15 cellular contexts compared by ENCODE assay signal in the genomic region with DNA sequence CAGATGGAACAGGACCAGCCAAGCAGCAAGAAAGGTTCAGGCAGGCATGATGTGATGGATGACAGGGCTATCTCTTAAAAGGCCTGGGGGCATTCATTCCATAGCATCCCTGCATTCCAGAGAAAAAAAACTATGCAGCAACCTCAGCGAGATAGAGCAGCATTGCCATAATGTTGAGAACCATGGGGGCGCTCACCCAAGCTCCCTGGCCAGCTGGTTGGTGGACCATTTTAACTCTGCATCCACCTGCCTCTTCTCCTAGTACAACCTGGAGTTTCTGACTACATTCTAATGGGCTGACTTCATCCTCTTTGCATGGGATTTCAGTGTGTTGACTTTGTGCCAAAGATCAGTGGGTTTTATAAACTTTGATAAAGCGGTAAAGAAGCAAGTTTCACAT.
"Had no signal": no experiment of that assay in that cellular context is flagged by ENCODE, and none has a peak within 500 bp of the region (broad histone marks: within the 10 kb centered on the region; RNA-seq: fewer than 3 reads in every experiment).

No MANE protein-coding gene starts in this region.

- H3K4me3 ChIP-seq: esophagus squamous epithelium, gastrocnemius medialis, lower lobe of right lung, pancreas, testis had no signal

- H3K4me1 Mint-ChIP-seq: activated naive CD8-positive, alpha-beta T cell treated with anti-CD3 and anti-CD28 coated beads for 36 hours; naive B cell; stimulated activated naive CD8-positive, alpha-beta T cell treated with anti-CD3 and anti-CD28 coated beads, Interleukin-15, amount 100 ng/mL, for 72 hours had no signal

- ATAC-seq: activated T-cell treated with anti-CD3 and anti-CD28 coated beads, Interleukin-2, amount 50 U/mL, for 4 hours; gastrocnemius medialis; lower lobe of right lung; pancreas; stimulated activated naive CD8-positive, alpha-beta T cell treated with anti-CD3 and anti-CD28 coated beads, Interleukin-15, amount 100 ng/mL, for 72 hours had no signal

- H3K27ac ChIP-seq: esophagus squamous epithelium, gastrocnemius medialis, lower lobe of right lung, pancreas, testis had no signal

- H3K36me3 Mint-ChIP-seq: activated naive CD8-positive, alpha-beta T cell treated with anti-CD3 and anti-CD28 coated beads for 36 hours; naive B cell had no signal

- H3K9me3 ChIP-seq: esophagus squamous epithelium, gastrocnemius medialis, lower lobe of right lung, pancreas, testis had no signal

- H3K9me3 Mint-ChIP-seq: activated naive CD8-positive, alpha-beta T cell treated with anti-CD3 and anti-CD28 coated beads for 36 hours had no signal

- H3K36me3 ChIP-seq: esophagus squamous epithelium, gastrocnemius medialis, lower lobe of right lung, pancreas had no signal

- H3K27me3 Mint-ChIP-seq: activated naive CD8-positive, alpha-beta T cell treated with anti-CD3 and anti-CD28 coated beads for 36 hours; naive B cell; stimulated activated naive CD8-positive, alpha-beta T cell treated with anti-CD3 and anti-CD28 coated beads, Interleukin-15, amount 100 ng/mL, for 72 hours had no signal

- H3K27me3 ChIP-seq: esophagus squamous epithelium, gastrocnemius medialis, pancreas, testis had no signal

- H3K4me3 Mint-ChIP-seq: activated naive CD8-positive, alpha-beta T cell treated with anti-CD3 and anti-CD28 coated beads for 36 hours; activated T-cell treated with anti-CD3 and anti-CD28 coated beads, Interleukin-2, amount 50 U/mL, for 4 hours; stimulated activated naive CD8-positive, alpha-beta T cell treated with anti-CD3 and anti-CD28 coated beads, Interleukin-15, amount 100 ng/mL, for 72 hours had no signal

- H3K27ac Mint-ChIP-seq: activated naive CD8-positive, alpha-beta T cell treated with anti-CD3 and anti-CD28 coated beads for 36 hours; naive B cell; stimulated activated naive CD8-positive, alpha-beta T cell treated with anti-CD3 and anti-CD28 coated beads, Interleukin-15, amount 100 ng/mL, for 72 hours had no signal

- H3K4me1 ChIP-seq: esophagus squamous epithelium, gastrocnemius medialis, lower lobe of right lung, pancreas, testis had no signal

- DNase-seq: activated CD4-positive, alpha-beta T cell treated with anti-CD3 and anti-CD28 coated beads for 1 hour; activated CD4-positive, alpha-beta T cell treated with anti-CD3 and anti-CD28 coated beads, Interleukin-2, amount 50 U/mL, for 48 hours; activated gamma-delta T cell; activated naive CD8-positive, alpha-beta T cell treated with anti-CD3 and anti-CD28 coated beads for 36 hours; activated T-cell treated with anti-CD3 and anti-CD28 coated beads, Interleukin-2, amount 50 U/mL, for 4 hours; anterior cingulate cortex; esophagus squamous epithelium; gastrocnemius medialis; lower lobe of right lung; naive B cell; pancreas; stimulated activated CD4-positive, alpha-beta T cell treated with anti-CD3 and anti-CD28 coated beads, Interleukin-4, amount 100 ng/mL, for 24 hours; stimulated activated naive CD8-positive, alpha-beta T cell treated with anti-CD3 and anti-CD28 coated beads, Interleukin-15, amount 100 ng/mL, for 72 hours; T-helper 9 cell; testis had no signal
